In genomic region chr17:48499743-48500434, GRCh38 we compare ENCODE assay signal across 16 cellular contexts. TPM values are rescaled to one million over a fixed set of nuclear protein-coding genes. Genes with fewer than 3 reads are reported as not detected.
DNase-seq lines count a peak whose midpoint lies in the region; ATAC-seq and TF ChIP-seq lines count a peak whose summit lies in the region.
"Had no signal": no experiment of that assay in that cellular context is flagged by ENCODE, and none has a peak within 500 bp of the region (broad histone marks: within the 10 kb centered on the region; RNA-seq: fewer than 3 reads in every experiment).

No MANE protein-coding gene starts in this region.

- peaks cover 68% of the 10 kb centered on the region for H3K4me1 ChIP-seq in PC-3 (ENCODE audit: insufficient read depth, low read length)
- peaks cover 25% of the 10 kb centered on the region for H3K4me1 ChIP-seq in smooth muscle cell (ENCODE audit: low read depth)
- H3K4me1 ChIP-seq in suprapubic skin, result peaks cover 10% of the 10 kb centered on the region

- no peak for ATAC-seq in PC-3

- no peaks in the 10 kb centered on the region for H3K27me3 ChIP-seq in PC-3 (ENCODE audit: low read length)
- no peaks in the 10 kb centered on the region for H3K27me3 ChIP-seq in smooth muscle cell (ENCODE audit: low read depth)
- no peaks in the 10 kb centered on the region for H3K27me3 ChIP-seq in suprapubic skin

- H3K9me3 ChIP-seq in PC-3 (ENCODE audit: low read length), result no peaks in the 10 kb centered on the region
- no peaks in the 10 kb centered on the region for H3K9me3 ChIP-seq in smooth muscle cell (replicated peaks; ENCODE audit: low read depth)
- no peaks in the 10 kb centered on the region for H3K9me3 ChIP-seq in suprapubic skin

- WGBS in smooth muscle cell (ENCODE audit: low lambda C conversion rate), result 48% methylated on average over 5 of the region's 5 CpGs
- WGBS in suprapubic skin, result 78% methylated on average over 5 of the region's 5 CpGs

- H3K4me3 ChIP-seq in PC-3 (ENCODE audit: low read length), result no peak overlapping the region
- H3K4me3 ChIP-seq in smooth muscle cell, result no peak overlapping the region
- no peak overlapping the region for H3K4me3 ChIP-seq in suprapubic skin

- TF ChIP-seq POLR2A in suprapubic skin (IDR thresholded peaks at IDR 0.05), result no peak

- BruUV-seq in PC-3 (replicated peaks; lab: Mats Ljungman, UMichigan), result no TSS peak

- peak overlapping the region; percentile 39 for H3K4me2 ChIP-seq in PC-3 (ENCODE audit: low read length)
- peak overlapping the region; percentile 61 for H3K4me2 ChIP-seq in smooth muscle cell

- H2AFZ ChIP-seq in PC-3 (ENCODE audit: low read length), result no peak overlapping the region
- H2AFZ ChIP-seq in smooth muscle cell (ENCODE audit: low read depth), result no peak overlapping the region

- no peaks in the 10 kb centered on the region for H3K79me2 ChIP-seq in PC-3 (ENCODE audit: low read length)
- no peaks in the 10 kb centered on the region for H3K79me2 ChIP-seq in smooth muscle cell (ENCODE audit: low read depth)

- POLR2A ChIA-PET in PC-3 (lab: Charles Lee; ENCODE audit: unreplicated experiment), result interaction anchor here (0.6 kb wide), 1 partner anchor 126 kb away, joined by 4 read pairs; no protein-coding TSS in a partner anchor

- no peaks in the 10 kb centered on the region for H4K20me1 ChIP-seq in PC-3 (ENCODE audit: low read length)
- H4K20me1 ChIP-seq in smooth muscle cell (ENCODE audit: low read depth), result no peaks in the 10 kb centered on the region

- no peak for TF ChIP-seq EP300 in suprapubic skin (IDR thresholded peaks at IDR 0.05)

- peaks cover 13% of the 10 kb centered on the region for H3F3A ChIP-seq in PC-3 (ENCODE audit: low read length, unreplicated experiment)
- peaks cover 56% of the 10 kb centered on the region for H3F3A ChIP-seq in smooth muscle cell (ENCODE audit: low read depth)

- no peaks in the 10 kb centered on the region for H3K9me2 ChIP-seq in PC-3 (replicated peaks; ENCODE audit: low read length)

- H3K27ac ChIP-seq in PC-3 (ENCODE audit: low read length) (peak overlapping the region; percentile 57), smooth muscle cell (ENCODE audit: low read depth) (peak overlapping the region; percentile 92), suprapubic skin (no peak overlapping the region)
- H3K27ac ChIP-seq: C4-2B, HL-60 had no signal

- intact Hi-C loops in PC-3 (cut with micrococcal nuclease), result loop anchor here (2.0 to 5.0 kb wide), 2 partner anchors 21 to 57 kb away; no protein-coding TSS in a partner anchor

- CTCF ChIA-PET in PC-3 (lab: Charles Lee), result interaction anchor here (0.8 kb wide), 1 partner anchor 42 kb away, joined by 3 read pairs; no protein-coding TSS in a partner anchor

- peak; percentile 53 for DNase-seq in NCI-H748 (lab: John Stamatoyannopoulos, UW; ENCODE audit: unreplicated experiment)
- no peak for DNase-seq in NCI-H748 treated with DMSO at 0.1 percent for 48 hours (lab: John Stamatoyannopoulos, UW)
- no peak for DNase-seq in PC-3
- DNase-seq in islet precursor cell, result peak; percentile 75
- no peak for DNase-seq in smooth muscle cell (lab: John Stamatoyannopoulos, UW; ENCODE audit: unreplicated experiment)
- DNase-seq in T-helper 9 cell, result no peak
- DNase-seq in suprapubic skin (ENCODE audit: low spot score in 2 of 2), result no peak
- DNase-seq in activated T-cell treated with anti-CD3 and anti-CD28 coated beads, Interleukin-2, amount 50 U/mL, for 1 hour, result no peak
- DNase-seq: KG1, NCI-H2029 treated with DMSO at 0.1 percent for 48 hours, NCI-H526 treated with DMSO at 0.1 percent for 48 hours, SIG-M5 had no signal

- H3K36me3 ChIP-seq in PC-3 (ENCODE audit: low read depth, low read length) (no peaks in the 10 kb centered on the region), smooth muscle cell (ENCODE audit: low read depth) (no peaks in the 10 kb centered on the region), suprapubic skin (no peaks in the 10 kb centered on the region)

- no peak for TF ChIP-seq CTCF in PC-3 (conservative IDR thresholded peaks at IDR 0.05; ENCODE audit: low read depth, low read length)
- TF ChIP-seq CTCF in smooth muscle cell (IDR thresholded peaks at IDR 0.05; ENCODE audit: borderline replicate concordance, insufficient read depth, poor library complexity, severe bottlenecking), result no peak
- TF ChIP-seq CTCF in suprapubic skin (IDR thresholded peaks at IDR 0.05), result no peak

- H3K9ac ChIP-seq in PC-3 (ENCODE audit: low read length), result no peak overlapping the region
- peak overlapping the region; percentile 30 for H3K9ac ChIP-seq in smooth muscle cell (ENCODE audit: low read depth)

RNA-seq across cellular contexts. Expression of gene HOXB1, which starts 30.9 kb away (rescaled TPM):
- total RNA-seq in PC-3 (2014; rRNA removed), result not detected in 2 replicates
- not detected in 2 replicates for total RNA-seq in smooth muscle cell
- not detected in 2 replicates for polyA plus RNA-seq in smooth muscle cell
- not detected for total RNA-seq in suprapubic skin
- total RNA-seq: A172, MCF 10A had no signal

RNA-seq across cellular contexts. Expression of gene HOXB2, which starts 45.0 kb away (rescaled TPM):
- total RNA-seq in PC-3 (2014; rRNA removed) (1.1 TPM in 1 of 2 replicates, not detected in the other), smooth muscle cell (16.9 and 40.4 TPM in 2 replicates), suprapubic skin (10 to 100 TPM in 2 of 4 donors, 1 to 10 TPM in 2; 8.4 to 13.6 (median 9.9) TPM)
- 26.5 and 35.6 TPM in 2 replicates for polyA plus RNA-seq in smooth muscle cell

Comparison
In these comparisons a context has a peak if more than half of its experiments do, and no peak if none do; other contexts are left out.
1. DNase-seq: peak in NCI-H748 (single experiment) and islet precursor cell (single experiment); none in NCI-H748 treated with DMSO at 0.1 percent for 48 hours (single experiment), PC-3 (single experiment), smooth muscle cell (single experiment), T-helper 9 cell (single experiment), suprapubic skin (0 of 2) and activated T-cell treated with anti-CD3 and anti-CD28 coated beads, Interleukin-2, amount 50 U/mL, for 1 hour (single experiment).